ENCODE assay signal across 25 cellular contexts in genomic region chr17:60457148-60457547, GRCh38. TPM values are rescaled to one million over a fixed set of nuclear protein-coding genes. Genes with fewer than 3 reads are reported as not detected.
DNase-seq lines count a peak whose midpoint lies in the region; ATAC-seq, FAIRE-seq and TF ChIP-seq lines count a peak whose summit lies in the region.
"Had no signal": no experiment of that assay in that cellular context is flagged by ENCODE, and none has a peak within 500 bp of the region (broad histone marks: within the 10 kb centered on the region; RNA-seq: fewer than 3 reads in every experiment).

No MANE protein-coding gene starts in this region.

- no peaks in the 10 kb centered on the region for H3K9me1 ChIP-seq in K562 (ENCODE audit: control insufficient read depth, insufficient read depth, low read length)

- no peak for ATAC-seq in K562
- ATAC-seq in naive thymus-derived CD8-positive, alpha-beta T cell: no peak

- H3K4me2 ChIP-seq in K562 (ENCODE audit: insufficient read depth, low read length): no peak overlapping the region
- H3K4me2 ChIP-seq: BLaER1, PC-9 had no signal

- FAIRE-seq in K562 (lab: Jason Lieb, UNC): peak; percentile 23
- FAIRE-seq: D721Med, GM18507 had no signal

- H3K9me3 ChIP-seq in K562 (replicated peaks; ENCODE audit: control insufficient read depth, insufficient read depth, low read depth, low read length): no peaks in the 10 kb centered on the region
- H3K9me3 ChIP-seq: SJSA1 had no signal

- BruUV-seq in K562 (replicated peaks; lab: Mats Ljungman, UMichigan): no TSS peak

- H3K27me3 Mint-ChIP-seq in activated naive CD4-positive, alpha-beta T cell treated with anti-CD3 and anti-CD28 coated beads, Interleukin-2, amount 50 U/mL, for 24 hours: no peaks in the 10 kb centered on the region
- no peaks in the 10 kb centered on the region for H3K27me3 Mint-ChIP-seq in activated naive CD4-positive, alpha-beta T cell treated with anti-CD3 and anti-CD28 coated beads, Interleukin-2, amount 10 ng/mL, durations not matched to agents 7 days and 5 days
- no peaks in the 10 kb centered on the region for H3K27me3 Mint-ChIP-seq in naive thymus-derived CD8-positive, alpha-beta T cell
- no peaks in the 10 kb centered on the region for H3K27me3 Mint-ChIP-seq in type B pancreatic cell
- H3K27me3 Mint-ChIP-seq: CD4-positive, CD25-positive, alpha-beta regulatory T cell had no signal

- intact Hi-C loops in K562 (cut with micrococcal nuclease): no loop called here
- intact Hi-C loops in head of caudate nucleus (cut with DNase I): no loop called here

- peaks cover 14% of the 10 kb centered on the region for H3K36me3 Mint-ChIP-seq in activated naive CD4-positive, alpha-beta T cell treated with anti-CD3 and anti-CD28 coated beads, Interleukin-2, amount 50 U/mL, for 24 hours
- peaks cover 42% of the 10 kb centered on the region for H3K36me3 Mint-ChIP-seq in activated naive CD4-positive, alpha-beta T cell treated with anti-CD3 and anti-CD28 coated beads, Interleukin-2, amount 10 ng/mL, durations not matched to agents 7 days and 5 days
- H3K36me3 Mint-ChIP-seq in naive thymus-derived CD8-positive, alpha-beta T cell: peaks cover 0 to 89% (median 26%) of the 10 kb centered on the region in 3 donors
- H3K36me3 Mint-ChIP-seq in type B pancreatic cell: peaks cover 27% of the 10 kb centered on the region

- DNase-seq in activated naive CD4-positive, alpha-beta T cell treated with anti-CD3 and anti-CD28 coated beads, Interleukin-2, amount 10 ng/mL, durations not matched to agents 7 days and 5 days: no peak
- DNase-seq in K562 (ENCODE audit: extremely low read depth in 1 of 4, low spot score in 3 of 4) (no peak), type B pancreatic cell (ENCODE audit: extremely low spot score, unreplicated experiment) (no peak), ecto neural progenitor cell (ENCODE audit: low spot score) (no peak), nucleus accumbens (lab: John Stamatoyannopoulos, UW) (no peak), head of caudate nucleus (no peak)
- DNase-seq in naive thymus-derived CD8-positive, alpha-beta T cell: no peak
- DNase-seq: CD4-positive, CD25-positive, alpha-beta regulatory T cell; GM23248; H9; KG1; MG63; NCI-H2029; NCI-H526 treated with DMSO at 0.1 percent for 48 hours; PC-9; Right ventricle myocardium superior; RPMI8226 had no signal

- no peak overlapping the region for H3K27ac ChIP-seq in K562 (ENCODE audit: extremely low read depth, low read depth, low read length)
- H3K27ac ChIP-seq: BLaER1, GM23248, PC-9, SJSA1 had no signal

- no peak for TF ChIP-seq EP300 in K562 (IDR thresholded peaks at IDR 0.05; ENCODE audit: low read length)

- TF ChIP-seq POLR2A in K562 (conservative IDR thresholded peaks at IDR 0.05): no peak

- WGBS in K562 (ENCODE audit: insufficient coverage, low coverage, missing lambda C conversion rate): 93% methylated on average over 2 of the region's 2 CpGs

- H3K4me3 ChIP-seq in K562: no peak overlapping the region
- H3K4me3 ChIP-seq: BLaER1, GM23248, MG63, PC-9, SJSA1 had no signal

- H3K27ac Mint-ChIP-seq in activated naive CD4-positive, alpha-beta T cell treated with anti-CD3 and anti-CD28 coated beads, Interleukin-2, amount 50 U/mL, for 24 hours: peak overlapping the region; percentile 24
- no peak overlapping the region for H3K27ac Mint-ChIP-seq in activated naive CD4-positive, alpha-beta T cell treated with anti-CD3 and anti-CD28 coated beads, Interleukin-2, amount 10 ng/mL, durations not matched to agents 7 days and 5 days
- peak overlapping the region in 6 of 10 donors; percentile 1 to 74 (median 43) for H3K27ac Mint-ChIP-seq in naive thymus-derived CD8-positive, alpha-beta T cell
- peak overlapping the region; percentile 55 for H3K27ac Mint-ChIP-seq in type B pancreatic cell

- H2AFZ ChIP-seq in K562 (ENCODE audit: low read depth, low read length): no peak overlapping the region
- H2AFZ ChIP-seq: GM23248, PC-9 had no signal

- TF ChIP-seq CTCF in K562 (IDR thresholded peaks at IDR 0.05 in 2 of 3, conservative IDR thresholded peaks at IDR 0.05 in 1 of 3; ENCODE audit: insufficient read depth in 2 of 3, low read depth in 1 of 3, low read length in 3 of 3) (no peak), type B pancreatic cell (conservative IDR thresholded peaks at IDR 0.05) (no peak)

- H3K9me3 Mint-ChIP-seq in activated naive CD4-positive, alpha-beta T cell treated with anti-CD3 and anti-CD28 coated beads, Interleukin-2, amount 50 U/mL, for 24 hours: no peaks in the 10 kb centered on the region
- H3K9me3 Mint-ChIP-seq in activated naive CD4-positive, alpha-beta T cell treated with anti-CD3 and anti-CD28 coated beads, Interleukin-2, amount 10 ng/mL, durations not matched to agents 7 days and 5 days: no peaks in the 10 kb centered on the region
- no peaks in the 10 kb centered on the region for H3K9me3 Mint-ChIP-seq in naive thymus-derived CD8-positive, alpha-beta T cell
- H3K9me3 Mint-ChIP-seq in type B pancreatic cell: no peaks in the 10 kb centered on the region
- H3K9me3 Mint-ChIP-seq: H9 had no signal

- H3K4me1 ChIP-seq in K562 (replicated peaks in 1 of 2; ENCODE audit: control insufficient read depth in 2 of 2, insufficient read depth in 2 of 2, low read length in 2 of 2): no peaks in the 10 kb centered on the region
- H3K4me1 ChIP-seq: BLaER1, SJSA1 had no signal

- peaks cover 24% of the 10 kb centered on the region; the same call in 2 of the 3 replicates for H3K36me3 ChIP-seq in K562 (ENCODE audit: control insufficient read depth, insufficient read depth, low read length)

- H3K79me2 ChIP-seq in K562 (ENCODE audit: control insufficient read depth, insufficient read depth, low read length): no peaks in the 10 kb centered on the region

- CTCF ChIA-PET in activated naive CD4-positive, alpha-beta T cell treated with anti-CD3 and anti-CD28 coated beads, Interleukin-2, amount 10 ng/mL, durations not matched to agents 7 days and 5 days (lab: Charles Lee): no interaction called here
- CTCF ChIA-PET in K562 (lab: Yijun Ruan, JAX; ENCODE audit: low intra/inter-chr PET ratio): no interaction called here

- no peak overlapping the region for H3K4me3 Mint-ChIP-seq in activated naive CD4-positive, alpha-beta T cell treated with anti-CD3 and anti-CD28 coated beads, Interleukin-2, amount 50 U/mL, for 24 hours
- H3K4me3 Mint-ChIP-seq in activated naive CD4-positive, alpha-beta T cell treated with anti-CD3 and anti-CD28 coated beads, Interleukin-2, amount 10 ng/mL, durations not matched to agents 7 days and 5 days: no peak overlapping the region
- no peak overlapping the region for H3K4me3 Mint-ChIP-seq in naive thymus-derived CD8-positive, alpha-beta T cell
- no peak overlapping the region for H3K4me3 Mint-ChIP-seq in type B pancreatic cell
- H3K4me3 Mint-ChIP-seq: H9 had no signal

- no peaks in the 10 kb centered on the region for H4K20me1 ChIP-seq in K562 (replicated peaks; ENCODE audit: control insufficient read depth, insufficient read depth, low read length)
- H4K20me1 ChIP-seq: BLaER1 had no signal

- no peak overlapping the region for H3K9ac ChIP-seq in K562 (ENCODE audit: insufficient read depth in 1 of 2, low read depth in 2 of 2, low read length in 2 of 2)
- H3K9ac ChIP-seq: BLaER1, GM23248 had no signal

- in situ Hi-C loops in K562 (cut with MboI): no loop called here

- POLR2A ChIA-PET in K562 (lab: Yijun Ruan, JAX): no interaction called here
- POLR2A ChIA-PET in naive thymus-derived CD8-positive, alpha-beta T cell (lab: Charles Lee): interaction anchor here (0.7 kb wide), 1 partner anchor 1827 kb away, joined by 3 read pairs; no protein-coding TSS in a partner anchor

- no peaks in the 10 kb centered on the region for H3K27me3 ChIP-seq in K562 (ENCODE audit: control insufficient read depth in 2 of 2, insufficient read depth in 2 of 2, low read length in 2 of 2)
- H3K27me3 ChIP-seq: BLaER1, MG63, SJSA1 had no signal

- H3K4me1 Mint-ChIP-seq in activated naive CD4-positive, alpha-beta T cell treated with anti-CD3 and anti-CD28 coated beads, Interleukin-2, amount 50 U/mL, for 24 hours: no peaks in the 10 kb centered on the region
- no peaks in the 10 kb centered on the region for H3K4me1 Mint-ChIP-seq in activated naive CD4-positive, alpha-beta T cell treated with anti-CD3 and anti-CD28 coated beads, Interleukin-2, amount 10 ng/mL, durations not matched to agents 7 days and 5 days
- peaks cover 0 to 3% (median 0%) of the 10 kb centered on the region in 4 donors for H3K4me1 Mint-ChIP-seq in naive thymus-derived CD8-positive, alpha-beta T cell
- H3K4me1 Mint-ChIP-seq in type B pancreatic cell (ENCODE audit: unreplicated experiment): no peaks in the 10 kb centered on the region
- H3K4me1 Mint-ChIP-seq: H9 had no signal

- no peak for TF ChIP-seq RAD21 in K562 (CRISPR knock-in tag; conservative IDR thresholded peaks at IDR 0.05 in 1 of 2, IDR thresholded peaks at IDR 0.05 in 1 of 2)

RNA-seq across cellular contexts. Expression of gene CHCT1, which starts 34.9 kb away (rescaled TPM):
- total RNA-seq in K562 (2011; cell fraction: chromatin; rRNA removed; ENCODE audit: low replicate concordance): not detected in 2 replicates
- not detected in 2 replicates for total RNA-seq in K562 (2011; cell fraction: nucleolus; rRNA removed)
- total RNA-seq in K562 (2011; cell fraction: nucleoplasm; rRNA removed): not detected in 2 replicates
- total RNA-seq in K562 (2014; rRNA removed): not detected in 2 replicates
- total RNA-seq in K562 (2014; rRNA removed; fragmentation: Illumina TruSeq; extraction: Trizol): not detected in 2 replicates
- not detected in 2 replicates for total RNA-seq in K562 (2015; rRNA removed; fragmentation: Illumina TruSeq; extraction: Trizol)
- total RNA-seq in K562 (2021): not detected in 2 replicates
- not detected in 2 replicates for polyA plus RNA-seq in K562 (2011; rRNA removed)
- 0.07 TPM in 1 of 2 replicates, not detected in the other for polyA plus RNA-seq in K562 (2011; cell fraction: cytosol; rRNA removed)
- polyA plus RNA-seq in K562 (2011; cell fraction: nucleus; rRNA removed): not detected in 2 replicates
- not detected in 2 replicates for polyA plus RNA-seq in K562 (2012)
- not detected in 2 replicates for polyA plus RNA-seq in K562 (2014; fragmentation: Illumina TruSeq; extraction: Trizol)
- not detected for polyA plus RNA-seq in K562 (2014; fragmentation: Nextera tagmentation; extraction: Ambion mirVana)
- not detected in 2 replicates for polyA plus RNA-seq in K562 (2014; rRNA removed)
- not detected in 2 replicates for polyA minus RNA-seq in K562 (2011; rRNA and poly(A)+ RNA removed)
- not detected in 2 replicates for polyA minus RNA-seq in K562 (2011; cell fraction: cytosol; rRNA and poly(A)+ RNA removed)
- not detected in 2 replicates for polyA minus RNA-seq in K562 (2011; cell fraction: nucleus; rRNA and poly(A)+ RNA removed)
- not detected for total RNA-seq in naive thymus-derived CD8-positive, alpha-beta T cell
- polyA plus RNA-seq in naive thymus-derived CD8-positive, alpha-beta T cell: not detected
- total RNA-seq in type B pancreatic cell (ENCODE audit: low replicate concordance): not detected in 2 replicates
- total RNA-seq: A172; CD4-positive, CD25-positive, alpha-beta regulatory T cell; GM23248; H9; HT1080; NCI-H460; PC-9; Right ventricle myocardium superior; SJSA1 had no signal
- polyA plus RNA-seq: CD4-positive, CD25-positive, alpha-beta regulatory T cell; GM23248 had no signal
